11 cellular contexts compared by ENCODE assay signal in the genomic region with DNA sequence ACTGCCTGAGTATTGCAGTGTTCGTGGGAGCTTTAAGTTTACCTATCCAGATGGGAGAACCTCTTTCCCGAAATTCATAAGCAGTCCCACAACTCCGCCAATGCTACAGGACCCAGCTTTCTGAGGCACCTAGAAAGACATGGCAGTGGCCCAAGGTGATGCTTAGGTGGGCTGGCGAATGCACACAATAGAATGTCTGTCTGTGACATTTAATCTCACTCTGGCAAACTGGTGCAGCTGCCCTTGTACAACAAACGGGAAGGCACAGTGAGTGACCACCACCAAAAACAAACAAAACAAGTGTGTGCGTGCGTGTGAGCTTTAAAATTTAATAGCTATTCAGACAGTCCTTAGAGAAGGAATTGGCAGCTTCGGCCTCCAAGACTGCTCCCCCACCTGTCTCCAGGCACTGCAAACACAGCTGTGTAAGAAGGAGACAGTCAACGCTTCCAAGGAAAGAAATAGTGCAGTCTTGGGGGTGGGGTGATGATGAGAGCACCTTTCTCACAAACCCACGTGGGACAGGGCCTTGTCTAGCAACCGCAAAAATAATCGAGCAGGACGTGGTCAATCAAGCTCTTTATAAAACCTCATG.
DNase-seq lines count a peak whose midpoint lies in the region; ATAC-seq and TF ChIP-seq lines count a peak whose summit lies in the region.
"Had no signal": no experiment of that assay in that cellular context is flagged by ENCODE, and none has a peak within 500 bp of the region (broad histone marks: within the 10 kb centered on the region; RNA-seq: fewer than 3 reads in every experiment).

No MANE protein-coding gene starts in this region.

- intact Hi-C loops in vagina (cut with DNase I): loop anchor here (10.0 kb wide), 1 partner anchor 586 kb away; no protein-coding TSS in a partner anchor

- H3K4me1 Mint-ChIP-seq in activated naive CD4-positive, alpha-beta T cell treated with anti-CD3 and anti-CD28 coated beads, Interleukin-2, amount 10 ng/mL, durations not matched to agents 7 days and 5 days: peaks cover 17% of the 10 kb centered on the region

- H3K4me3 ChIP-seq in mucosa of rectum (ENCODE audit: low read length in 2 of 2): no peak overlapping the region
- no peak overlapping the region for H3K4me3 ChIP-seq in upper lobe of left lung
- H3K4me3 ChIP-seq in vagina: no peak overlapping the region

- no peak for TF ChIP-seq POLR2A in upper lobe of left lung (IDR thresholded peaks at IDR 0.05)
- TF ChIP-seq POLR2A in vagina (IDR thresholded peaks at IDR 0.05): no peak

- 76 to 80% methylated on average over 13 of the region's 13 CpGs for WGBS in upper lobe of left lung, 2 donors

- H3K9ac ChIP-seq in mucosa of rectum (ENCODE audit: low read depth in 1 of 2, low read length in 2 of 2): no peak overlapping the region

- no peak for TF ChIP-seq EP300 in upper lobe of left lung (IDR thresholded peaks at IDR 0.05)

- H3K36me3 ChIP-seq in mucosa of rectum (ENCODE audit: control insufficient read depth in 2 of 2, insufficient read depth in 2 of 2, low read length in 2 of 2) (no peaks in the 10 kb centered on the region), upper lobe of left lung (no peaks in the 10 kb centered on the region), vagina (no peaks in the 10 kb centered on the region)
- H3K36me3 ChIP-seq: left lung had no signal

- ATAC-seq in upper lobe of left lung (ENCODE audit: low FRiP score in 2 of 2): peak in 1 of 2 donors; percentile 43

- no peak overlapping the region for H3K27ac Mint-ChIP-seq in activated naive CD4-positive, alpha-beta T cell treated with anti-CD3 and anti-CD28 coated beads, Interleukin-2, amount 10 ng/mL, durations not matched to agents 7 days and 5 days

- H3K27me3 Mint-ChIP-seq in activated naive CD4-positive, alpha-beta T cell treated with anti-CD3 and anti-CD28 coated beads, Interleukin-2, amount 10 ng/mL, durations not matched to agents 7 days and 5 days: peaks cover 10% of the 10 kb centered on the region

- CTCF ChIA-PET in activated naive CD4-positive, alpha-beta T cell treated with anti-CD3 and anti-CD28 coated beads, Interleukin-2, amount 10 ng/mL, durations not matched to agents 7 days and 5 days (lab: Charles Lee): interaction anchor here (0.8 to 1.3 kb wide), 3 partner anchors 52 to 597 kb away, joined by 3 to 6 read pairs (median 3); no protein-coding TSS in a partner anchor

- peak; percentile 31 for DNase-seq in activated naive CD4-positive, alpha-beta T cell treated with anti-CD3 and anti-CD28 coated beads, Interleukin-2, amount 10 ng/mL, durations not matched to agents 7 days and 5 days
- no peak for DNase-seq in activated naive CD4-positive, alpha-beta T cell (lab: John Stamatoyannopoulos, UW)
- DNase-seq in upper lobe of left lung (no peak), pons (ENCODE audit: low spot score) (no peak), vagina (ENCODE audit: extremely low spot score in 2 of 2) (no peak), mucosa of gallbladder (ENCODE audit: low spot score) (no peak)
- DNase-seq: activated T-cell treated with anti-CD3 and anti-CD28 coated beads, Interleukin-2, amount 50 U/mL, for 48 hours; left lung; NCI-H1694 treated with DMSO at 0.1 percent for 48 hours had no signal

- H3K27me3 ChIP-seq in mucosa of rectum (ENCODE audit: control insufficient read depth in 2 of 2, insufficient read depth in 2 of 2, low read length in 2 of 2) (no peaks in the 10 kb centered on the region), upper lobe of left lung (no peaks in the 10 kb centered on the region), vagina (no peaks in the 10 kb centered on the region)
- H3K27me3 ChIP-seq: left lung had no signal

- H3K4me1 ChIP-seq in mucosa of rectum (ENCODE audit: control insufficient read depth in 2 of 2, insufficient read depth in 2 of 2, low read length in 2 of 2) (no peaks in the 10 kb centered on the region), upper lobe of left lung (peaks cover 0 to 13% (median 3%) of the 10 kb centered on the region in 4 donors), vagina (peaks cover 27% of the 10 kb centered on the region)
- H3K4me1 ChIP-seq: left lung had no signal

- H3K27ac ChIP-seq in VCaP (peak overlapping the region; percentile 88), mucosa of rectum (ENCODE audit: low read depth in 2 of 2, low read length in 2 of 2) (peak overlapping the region; percentile 8 to 35), upper lobe of left lung (peak overlapping the region in 3 of 4 donors; percentile 24 to 76 (median 72)), vagina (no peak overlapping the region)

- H3K9me3 ChIP-seq in mucosa of rectum (ENCODE audit: control insufficient read depth in 2 of 2, low read length in 2 of 2) (no peaks in the 10 kb centered on the region), upper lobe of left lung (no peaks in the 10 kb centered on the region), vagina (no peaks in the 10 kb centered on the region)
- H3K9me3 ChIP-seq: left lung had no signal

- no peaks in the 10 kb centered on the region for H3K36me3 Mint-ChIP-seq in activated naive CD4-positive, alpha-beta T cell treated with anti-CD3 and anti-CD28 coated beads, Interleukin-2, amount 10 ng/mL, durations not matched to agents 7 days and 5 days

- no peak for TF ChIP-seq CTCF in VCaP (conservative IDR thresholded peaks at IDR 0.05)
- no peak for TF ChIP-seq CTCF in upper lobe of left lung (IDR thresholded peaks at IDR 0.05)
- no peak for TF ChIP-seq CTCF in vagina (IDR thresholded peaks at IDR 0.05)

- no peaks in the 10 kb centered on the region for H3K9me3 Mint-ChIP-seq in activated naive CD4-positive, alpha-beta T cell treated with anti-CD3 and anti-CD28 coated beads, Interleukin-2, amount 10 ng/mL, durations not matched to agents 7 days and 5 days

- no peak overlapping the region for H3K4me3 Mint-ChIP-seq in activated naive CD4-positive, alpha-beta T cell treated with anti-CD3 and anti-CD28 coated beads, Interleukin-2, amount 10 ng/mL, durations not matched to agents 7 days and 5 days
